In genomic region chr19:44142014-44142523, GRCh38 we compare ENCODE assay signal across 8 cellular contexts. TPM values are rescaled to one million over a fixed set of nuclear protein-coding genes. Genes with fewer than 3 reads are reported as not detected.
DNase-seq lines count a peak whose midpoint lies in the region; ATAC-seq, FAIRE-seq and TF ChIP-seq lines count a peak whose summit lies in the region.

No MANE protein-coding gene starts in this region.

- POLR2A ChIA-PET in H1 (lab: Charles Lee; ENCODE audit: partially characterized antibody), result interaction anchor here (1.0 to 1.4 kb wide), 4 partner anchors 11 to 35 kb away, joined by 4 to 8 read pairs (median 6); partner anchors contain the start of gene ZNF226

- no peak for TF ChIP-seq EP300 in H1 (IDR thresholded peaks at IDR 0.05; ENCODE audit: borderline replicate concordance in 1 of 2, low read depth in 2 of 2, low read length in 2 of 2)

- no peak for ATAC-seq in HG03175 (IDR thresholded peaks at IDR 0.05; ENCODE audit: unreplicated experiment)

- no peak for TF ChIP-seq CTCF in H1 (IDR thresholded peaks at IDR 0.05; ENCODE audit: control extremely low read depth in 1 of 3, insufficient read depth in 1 of 3, low read depth in 1 of 3, low read length in 3 of 3)

- no peaks in the 10 kb centered on the region for H4K20me1 ChIP-seq in H1 (replicated peaks in 1 of 2; ENCODE audit: control insufficient read depth in 1 of 2, insufficient read depth in 2 of 2, low read length in 2 of 2)

- 0 out of 7 replicates have a peak, but pooled peaks cover 0 to 2% (median 0%) of the 10 kb centered on the region in 4 experiments for H3K4me1 ChIP-seq in H1 (replicated peaks in 1 of 4; ENCODE audit: control insufficient read depth in 3 of 4, insufficient read depth in 4 of 4, low read length in 3 of 4)
- no peaks in the 10 kb centered on the region for H3K4me1 ChIP-seq in mucosa of stomach (ENCODE audit: control insufficient read depth, insufficient read depth, low read length)

- H3K18ac ChIP-seq in H1 (ENCODE audit: extremely low read depth, low read length), result no peak overlapping the region

- H3K56ac ChIP-seq in H1 (replicated peaks; ENCODE audit: insufficient read length, low read depth, low read length), result no peak overlapping the region

- H3K36me3 ChIP-seq in H1 (ENCODE audit: control insufficient read depth in 2 of 4, insufficient read depth in 4 of 4, low read length in 3 of 4) (peaks cover 0 to 5% (median 0%) of the 10 kb centered on the region in 4 experiments; a peak in 1 of 8 replicates), mucosa of stomach (ENCODE audit: control insufficient read depth, insufficient read depth, low read length) (no peaks in the 10 kb centered on the region)

- no peak overlapping the region for H2BK5ac ChIP-seq in H1 (ENCODE audit: low read depth, low read length)

- CTCF ChIA-PET in H1 (lab: Charles Lee; ENCODE audit: partially characterized antibody), result interaction anchor here (0.7 kb wide), 1 partner anchor 358 kb away, joined by 4 read pairs; the partner anchor contains the start of gene ZNF180

- H3K9me3 ChIP-seq in H1 (ENCODE audit: insufficient read depth in 2 of 2, low read depth in 1 of 2, low read length in 1 of 2) (no peaks in the 10 kb centered on the region), mucosa of stomach (ENCODE audit: control insufficient read depth, low read length) (no peaks in the 10 kb centered on the region)

- H2AFZ ChIP-seq in H1 (ENCODE audit: low read length), result peak overlapping the region; percentile 99; the same call in 1 of the 2 replicates

- no peak for TF ChIP-seq POLR2A in H1 (IDR thresholded peaks at IDR 0.05; ENCODE audit: control extremely low read depth in 1 of 2, low read depth in 2 of 2, low read length in 2 of 2)

- H3K79me2 ChIP-seq in H1 (ENCODE audit: control insufficient read depth in 1 of 2, insufficient read depth in 2 of 2, low read length in 2 of 2), result no peaks in the 10 kb centered on the region

- H4K8ac ChIP-seq in H1 (ENCODE audit: extremely low read depth, insufficient read depth, low read length), result no peak overlapping the region

- peaks cover 10% of the 10 kb centered on the region; the same call in 1 of the 2 replicates for H3K23me2 ChIP-seq in H1 (ENCODE audit: low read depth, low read length)

- no peak overlapping the region for H4K91ac ChIP-seq in H1 (replicated peaks; ENCODE audit: insufficient read length, low read length)

- no peak for TF ChIP-seq RAD21 in H1 (IDR thresholded peaks at IDR 0.05 in 1 of 2, conservative IDR thresholded peaks at IDR 0.05 in 1 of 2; ENCODE audit: low read depth in 2 of 2, low read length in 2 of 2)

- WGBS in H1 (ENCODE audit: extremely low coverage in 1 of 2, insufficient coverage in 1 of 2, insufficient read length in 1 of 2, insufficient replicate concordance in 2 of 2, low coverage in 1 of 2, low lambda C conversion rate in 2 of 2, missing lambda C conversion rate in 1 of 2), 2 experiments, result 32% methylated on average over 17 of the region's 17 CpGs; no CpG with 5 or more reads in 1 of the 2 experiments

- H3K27me3 ChIP-seq in H1 (replicated peaks in 1 of 4; ENCODE audit: control insufficient read depth in 3 of 4, extremely low read depth in 1 of 4, insufficient read depth in 3 of 4, low read length in 3 of 4) (no peaks in the 10 kb centered on the region), mucosa of stomach (ENCODE audit: control insufficient read depth, insufficient read depth, low read length) (no peaks in the 10 kb centered on the region)

- no peak overlapping the region for H2BK120ac ChIP-seq in H1 (replicated peaks; ENCODE audit: low read depth, low read length)

- H3K14ac ChIP-seq in H1 (ENCODE audit: insufficient read length), result no peak overlapping the region

- FAIRE-seq in H1 (lab: Jason Lieb, UNC), result no peak

- H4K5ac ChIP-seq in H1 (ENCODE audit: insufficient read length, low read depth, low read length), result no peak overlapping the region

- no peak overlapping the region for H2BK20ac ChIP-seq in H1 (ENCODE audit: low read length)

- no peak overlapping the region for H2BK15ac ChIP-seq in H1 (ENCODE audit: low read length)

- DNase-seq in activated CD8-positive, alpha-beta memory T cell treated with anti-CD3 and anti-CD28 coated beads, Interleukin-2, amount 50 U/mL, for 48 hours, result peak; percentile 57
- DNase-seq in activated CD8-positive, alpha-beta memory T cell treated with anti-CD3 and anti-CD28 coated beads for 24 hours, result no peak
- peak; percentile 3 for DNase-seq in RPMI8226
- peak in 1 of 2 experiments; percentile 45 for DNase-seq in H1 (ENCODE audit: low read depth in 1 of 2, low spot score in 2 of 2)
- DNase-seq in NCI-H2081 treated with DMSO at 0.1 percent for 48 hours (lab: John Stamatoyannopoulos, UW), result no peak
- no peak for DNase-seq in posterior cingulate gyrus

- no peaks in the 10 kb centered on the region; the same call in 1 of the 2 replicates for H3K79me1 ChIP-seq in H1 (ENCODE audit: low read depth, low read length)

- H3K9ac ChIP-seq in H1 (replicated peaks in 1 of 4; ENCODE audit: extremely low read depth in 1 of 4, low read depth in 3 of 4, low read length in 3 of 4) (no peak overlapping the region; a peak in 1 of 7 replicates), mucosa of stomach (ENCODE audit: low read length) (peak overlapping the region; percentile 84)

- intact Hi-C loops in posterior cingulate gyrus (cut with DNase I), result no loop called here

- H2BK12ac ChIP-seq in H1 (ENCODE audit: low read depth, low read length), result no peak overlapping the region

- no peak overlapping the region for H3K27ac ChIP-seq in H1 (ENCODE audit: low read depth, low read length)

- peak overlapping the region; percentile 63 to 72 for H3K4me2 ChIP-seq in H1 (ENCODE audit: insufficient read depth in 1 of 2, low read depth in 2 of 2, low read length in 2 of 2)

- no peak overlapping the region for H2AK5ac ChIP-seq in H1 (ENCODE audit: low read depth, low read length)

- no peak overlapping the region for H3K23ac ChIP-seq in H1 (ENCODE audit: insufficient read length)

- H3K4me3 ChIP-seq in H1 (ENCODE audit: extremely low read depth in 1 of 4, insufficient read depth in 2 of 4, low read depth in 3 of 4, low read length in 4 of 4) (peak overlapping the region; percentile 68 to 87 (median 78)), mucosa of stomach (ENCODE audit: low read length) (peak overlapping the region; percentile 70)

- H3K4ac ChIP-seq in H1 (replicated peaks; ENCODE audit: insufficient read length, low read depth, low read length), result no peak overlapping the region

TF ChIP-seq in H1, 55 proteins besides CTCF, POLR2A, EP300 and RAD21 (continues in another document):
- TF ChIP-seq POU5F1 (IDR thresholded peaks at IDR 0.05; ENCODE audit: low read depth, low read length) (no peak), JUN (IDR thresholded peaks at IDR 0.05; ENCODE audit: low read depth, low read length) (no peak), MAFK (IDR thresholded peaks at IDR 0.05; ENCODE audit: low read depth, low read length) (no peak), SUZ12 (IDR thresholded peaks at IDR 0.05; ENCODE audit: low read length) (no peak), TAF7 (optimal IDR thresholded peaks at IDR 0.05; ENCODE audit: borderline replicate concordance, low read depth, low read length) (no peak), PHF8 (conservative IDR thresholded peaks at IDR 0.05; ENCODE audit: low read depth, low read length) (no peak), SIRT6 (IDR thresholded peaks at IDR 0.05; ENCODE audit: low read length) (no peak), KDM1A (IDR thresholded peaks at IDR 0.05; ENCODE audit: borderline replicate concordance, low read length) (no peak), KDM4A (IDR thresholded peaks at IDR 0.05; ENCODE audit: low read depth, low read length, severe bottlenecking) (no peak)

RNA-seq across cellular contexts. Expression of gene ZNF234, which starts 0.7 kb away (rescaled TPM):
- 8.7 and 12.3 TPM in 2 replicates for total RNA-seq in H1 (2021; fragmentation: NEBNext Ultra II Directional; extraction: Animal tissue kit (Norgen Biotek cat#: 25700))
- polyA plus RNA-seq in H1 (2011; rRNA removed), result 1.3 and 1.9 TPM in 2 replicates
- polyA plus RNA-seq in H1 (2011; cell fraction: cytosol; rRNA removed), result 2.2 TPM
- 3.5 TPM for polyA plus RNA-seq in H1 (2011; cell fraction: nucleus; rRNA removed)
- 4.9 to 6.7 TPM (median 5.0 TPM) in 4 replicates for polyA plus RNA-seq in H1 (2012, experiment 1 of 2)
- 0.38 TPM for polyA plus RNA-seq in H1 (2012, experiment 2 of 2)
- 4.1 TPM for polyA plus RNA-seq in H1 (2013, experiment 1 of 2)
- 4.3 TPM for polyA plus RNA-seq in H1 (2013, experiment 2 of 2)
- 7.5 and 10.1 TPM in 2 replicates for polyA minus RNA-seq in H1 (2011; rRNA and poly(A)+ RNA removed)
- polyA minus RNA-seq in H1 (2011; cell fraction: cytosol; rRNA and poly(A)+ RNA removed), result 2.9 TPM
- polyA minus RNA-seq in H1 (2011; cell fraction: nucleus; rRNA and poly(A)+ RNA removed), result 10.7 TPM

RNA-seq across cellular contexts. Expression of gene ZNF226, which starts 22.8 kb away (rescaled TPM):
- 12.6 and 18.3 TPM in 2 replicates for total RNA-seq in H1 (2021; fragmentation: NEBNext Ultra II Directional; extraction: Animal tissue kit (Norgen Biotek cat#: 25700))
- 3.2 and 4.1 TPM in 2 replicates for polyA plus RNA-seq in H1 (2011; rRNA removed)
- 8.9 TPM for polyA plus RNA-seq in H1 (2011; cell fraction: cytosol; rRNA removed)
- 6.3 TPM for polyA plus RNA-seq in H1 (2011; cell fraction: nucleus; rRNA removed)
- polyA plus RNA-seq in H1 (2012, experiment 1 of 2), result 8.3 to 12.9 TPM (median 10.1 TPM) in 4 replicates
- 1.6 TPM for polyA plus RNA-seq in H1 (2012, experiment 2 of 2)
- polyA plus RNA-seq in H1 (2013, experiment 1 of 2), result 10.4 TPM
- 9.7 TPM for polyA plus RNA-seq in H1 (2013, experiment 2 of 2)
- 10.3 and 11.2 TPM in 2 replicates for polyA minus RNA-seq in H1 (2011; rRNA and poly(A)+ RNA removed)
- polyA minus RNA-seq in H1 (2011; cell fraction: cytosol; rRNA and poly(A)+ RNA removed), result 2.9 TPM
- 15.1 TPM for polyA minus RNA-seq in H1 (2011; cell fraction: nucleus; rRNA and poly(A)+ RNA removed)

RNA-seq across cellular contexts. Expression of gene ZNF225, which starts 28.9 kb away (rescaled TPM):
- total RNA-seq in H1 (2021; fragmentation: NEBNext Ultra II Directional; extraction: Animal tissue kit (Norgen Biotek cat#: 25700)), result 4.3 and 5.0 TPM in 2 replicates
- 0.60 and 0.98 TPM in 2 replicates for polyA plus RNA-seq in H1 (2011; rRNA removed)
- polyA plus RNA-seq in H1 (2011; cell fraction: cytosol; rRNA removed), result 0.66 TPM
- 0.60 TPM for polyA plus RNA-seq in H1 (2011; cell fraction: nucleus; rRNA removed)
- polyA plus RNA-seq in H1 (2012, experiment 1 of 2), result 1.8 to 3.4 TPM (median 2.5 TPM) in 4 replicates
- 0.09 TPM for polyA plus RNA-seq in H1 (2012, experiment 2 of 2)
- polyA plus RNA-seq in H1 (2013, experiment 1 of 2), result 2.2 TPM
- polyA plus RNA-seq in H1 (2013, experiment 2 of 2), result 2.4 TPM
- polyA minus RNA-seq in H1 (2011; rRNA and poly(A)+ RNA removed), result 2.2 and 3.8 TPM in 2 replicates
- 1.8 TPM for polyA minus RNA-seq in H1 (2011; cell fraction: cytosol; rRNA and poly(A)+ RNA removed)
- polyA minus RNA-seq in H1 (2011; cell fraction: nucleus; rRNA and poly(A)+ RNA removed), result 5.4 TPM

RNA-seq across cellular contexts. Expression of gene ZNF224, which starts 47.9 kb away (rescaled TPM):
- 12.7 and 17.2 TPM in 2 replicates for total RNA-seq in H1 (2021; fragmentation: NEBNext Ultra II Directional; extraction: Animal tissue kit (Norgen Biotek cat#: 25700))
- polyA plus RNA-seq in H1 (2011; rRNA removed), result 3.7 and 4.3 TPM in 2 replicates
- polyA plus RNA-seq in H1 (2011; cell fraction: cytosol; rRNA removed), result 9.3 TPM
- polyA plus RNA-seq in H1 (2011; cell fraction: nucleus; rRNA removed), result 7.2 TPM
- polyA plus RNA-seq in H1 (2012, experiment 1 of 2), result 6.7 to 12.2 TPM (median 9.7 TPM) in 4 replicates
- polyA plus RNA-seq in H1 (2012, experiment 2 of 2), result 1.2 TPM
- polyA plus RNA-seq in H1 (2013, experiment 1 of 2), result 8.1 TPM
- polyA plus RNA-seq in H1 (2013, experiment 2 of 2), result 7.7 TPM
- 13.5 and 13.9 TPM in 2 replicates for polyA minus RNA-seq in H1 (2011; rRNA and poly(A)+ RNA removed)
- 5.7 TPM for polyA minus RNA-seq in H1 (2011; cell fraction: cytosol; rRNA and poly(A)+ RNA removed)
- polyA minus RNA-seq in H1 (2011; cell fraction: nucleus; rRNA and poly(A)+ RNA removed), result 23.5 TPM

Comparison
In these comparisons a context has a peak if more than half of its experiments do, and no peak if none do; other contexts are left out.
1. DNase-seq: peak in activated CD8-positive, alpha-beta memory T cell treated with anti-CD3 and anti-CD28 coated beads, Interleukin-2, amount 50 U/mL, for 48 hours (single experiment) and RPMI8226 (single experiment); none in activated CD8-positive, alpha-beta memory T cell treated with anti-CD3 and anti-CD28 coated beads for 24 hours (single experiment), NCI-H2081 treated with DMSO at 0.1 percent for 48 hours (single experiment) and posterior cingulate gyrus (0 of 10).